ENCODE assay signal across 14 cellular contexts in the genomic region with DNA sequence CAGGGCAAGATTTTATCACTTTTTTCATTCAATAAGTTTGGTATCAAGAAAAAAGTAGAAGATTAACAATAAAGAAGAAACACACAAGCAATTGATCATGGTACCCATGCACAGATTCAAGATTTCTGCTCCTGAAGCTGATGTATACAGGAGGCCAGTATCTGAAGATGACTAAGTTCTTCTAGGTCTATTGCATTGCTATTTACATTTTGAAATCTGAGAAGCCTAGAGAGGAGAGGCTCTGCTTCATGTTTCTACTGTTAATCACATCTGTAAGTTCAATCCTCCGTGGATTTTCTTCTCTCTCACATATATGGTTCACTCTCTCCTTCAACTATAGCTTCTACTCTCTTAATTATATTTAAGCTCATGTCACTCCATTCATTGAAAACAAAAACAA.
"Had no signal": no experiment of that assay in that cellular context is flagged by ENCODE, and none has a peak within 500 bp of the region (broad histone marks: within the 10 kb centered on the region; RNA-seq: fewer than 3 reads in every experiment).

No MANE protein-coding gene starts in this region.

- H3K4me1 ChIP-seq: ascending aorta, breast epithelium, neural progenitor cell, pancreas, sigmoid colon, testis had no signal

- H3K27me3 ChIP-seq: ascending aorta, breast epithelium, neural progenitor cell, pancreas, sigmoid colon, testis, upper lobe of left lung had no signal

- H3K4me2 ChIP-seq: neural progenitor cell had no signal

- DNase-seq: activated CD4-positive, alpha-beta T cell treated with anti-CD3 and anti-CD28 coated beads, Interleukin-2, amount 50 U/mL, for 1 hour; activated CD8-positive, alpha-beta memory T cell treated with anti-CD3 and anti-CD28 coated beads for 24 hours; activated naive CD4-positive, alpha-beta T cell; hippocampal formation; naive B cell; pancreas; sigmoid colon; stimulated activated CD4-positive, alpha-beta T cell treated with anti-CD3 and anti-CD28 coated beads, Interleukin-1b, Interleukin-23, amount 100 ng/mL, for 48 hours; stimulated activated naive CD8-positive, alpha-beta T cell treated with anti-CD3 and anti-CD28 coated beads, Interleukin-15, amount 100 ng/mL, for 72 hours; testis; upper lobe of left lung had no signal

- H3K36me3 ChIP-seq: ascending aorta, breast epithelium, neural progenitor cell, pancreas, sigmoid colon, upper lobe of left lung had no signal

- H3K9ac ChIP-seq: neural progenitor cell had no signal

- H3K4me3 ChIP-seq: ascending aorta, breast epithelium, neural progenitor cell, pancreas, sigmoid colon, testis had no signal

- H3K27ac ChIP-seq: ascending aorta, breast epithelium, neural progenitor cell, pancreas, sigmoid colon, testis, upper lobe of left lung had no signal

- H3K9me3 ChIP-seq: testis had no signal

- FAIRE-seq: pancreas had no signal

- H2AFZ ChIP-seq: neural progenitor cell had no signal
